13 cellular contexts compared by ENCODE assay signal in the genomic region with DNA sequence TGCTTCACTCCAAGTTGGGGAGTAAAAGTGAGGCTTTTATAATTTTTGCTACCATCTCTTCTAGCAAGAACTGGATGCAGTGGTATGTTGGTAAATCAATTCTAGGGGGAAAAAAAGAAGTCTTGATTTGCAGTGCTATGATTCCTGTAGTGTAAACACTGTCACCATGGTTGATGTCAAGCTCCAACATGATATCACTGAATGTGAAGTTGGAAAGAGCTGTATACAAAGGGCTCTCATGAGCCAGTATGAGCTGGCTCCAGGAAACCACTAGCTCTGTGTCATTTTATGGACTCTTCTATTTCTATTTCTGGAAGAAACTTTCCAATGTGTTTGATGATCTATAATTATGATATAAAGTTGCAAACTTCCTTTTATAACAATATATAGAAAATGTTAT.
"Had no signal": no experiment of that assay in that cellular context is flagged by ENCODE, and none has a peak within 500 bp of the region (broad histone marks: within the 10 kb centered on the region; RNA-seq: fewer than 3 reads in every experiment).

No MANE protein-coding gene starts in this region.

- H3K4me1 ChIP-seq: heart left ventricle, stomach had no signal

- ATAC-seq: effector memory CD8-positive, alpha-beta T cell; heart left ventricle; naive thymus-derived CD8-positive, alpha-beta T cell; right cardiac atrium had no signal

- H3K27ac ChIP-seq: heart left ventricle, neutrophil, stomach had no signal

- H3K27me3 ChIP-seq: heart left ventricle, neutrophil, stomach had no signal

- DNase-seq: effector memory CD8-positive, alpha-beta T cell; erythroblast; heart left ventricle; hippocampal formation; naive thymus-derived CD8-positive, alpha-beta T cell; posterior cingulate gyrus; right cardiac atrium; small intestine; stimulated activated CD4-positive, alpha-beta T cell treated with anti-CD3 and anti-CD28 coated beads, Interleukin-12 subunit alpha, Interleukin-12 subunit beta, amount 100 ng/mL, for 4 hours; stimulated activated naive CD4-positive, alpha-beta T cell; stomach; trophoblast cell had no signal
